25 cellular contexts compared by ENCODE assay signal in genomic region chr4:48008021-48008596, GRCh38. TPM values are rescaled to one million over a fixed set of nuclear protein-coding genes. Genes with fewer than 3 reads are reported as not detected.
DNase-seq lines count a peak whose midpoint lies in the region; ATAC-seq and TF ChIP-seq lines count a peak whose summit lies in the region.
"Had no signal": no experiment of that assay in that cellular context is flagged by ENCODE, and none has a peak within 500 bp of the region (broad histone marks: within the 10 kb centered on the region; RNA-seq: fewer than 3 reads in every experiment).

No MANE protein-coding gene starts in this region.

- intact Hi-C loops in A673 (cut with micrococcal nuclease; ENCODE audit: unreplicated experiment): no loop called here

- H3K4me3 ChIP-seq in A673 (ENCODE audit: low read depth, low read length, poor library complexity, severe bottlenecking) (no peak overlapping the region), fibroblast of mammary gland (ENCODE audit: control insufficient read depth, low read depth, low read length) (no peak overlapping the region)
- no peak overlapping the region for H3K4me3 ChIP-seq in Jurkat, Clone E6-1 (ENCODE audit: low read length)
- H3K4me3 ChIP-seq: esophagus squamous epithelium, gastrocnemius medialis, hepatocyte, stomach, tibial artery had no signal

- BruUV-seq in A673 (replicated peaks; lab: Mats Ljungman, UMichigan): no TSS peak

- POLR2A ChIA-PET in A673 (lab: Charles Lee; ENCODE audit: low non-redundant PET): no interaction called here

- TF ChIP-seq CTCF in A673 (conservative IDR thresholded peaks at IDR 0.05; ENCODE audit: low read depth, low read length): no peak
- TF ChIP-seq CTCF in fibroblast of mammary gland (conservative IDR thresholded peaks at IDR 0.05; ENCODE audit: control insufficient read depth, insufficient read depth, low read depth, low read length): no peak

- no peaks in the 10 kb centered on the region for H3K36me3 ChIP-seq in A673 (ENCODE audit: insufficient read depth, low read length, poor library complexity, severe bottlenecking)
- H3K36me3 ChIP-seq: gastrocnemius medialis, stomach, tibial artery had no signal

- CTCF ChIA-PET in A673 (lab: Charles Lee): no interaction called here

- ATAC-seq in GM19452 (IDR thresholded peaks at IDR 0.05; ENCODE audit: unreplicated experiment): no peak
- ATAC-seq in GM18505 (IDR thresholded peaks at IDR 0.05; ENCODE audit: unreplicated experiment): no peak
- ATAC-seq: activated CD8-positive, alpha-beta T cell treated with anti-CD3 and anti-CD28 coated beads, Interleukin-2, amount 10 ng/mL, durations not matched to agents 7 days and 5 days; gastrocnemius medialis had no signal

- DNase-seq in A673 (ENCODE audit: low spot score): peak; percentile 9
- peak; percentile 6 for DNase-seq in Jurkat, Clone E6-1 (ENCODE audit: low read depth, low spot score)
- DNase-seq in RPMI7951 (ENCODE audit: low read depth): peak; percentile 14
- peak; percentile 14 for DNase-seq in fibroblast of mammary gland (ENCODE audit: low read depth)
- DNase-seq in dedifferentiated amniotic fluid mesenchymal stem cell (ENCODE audit: extremely low spot score): no peak
- DNase-seq in GM19238 (ENCODE audit: insufficient read length, low spot score): no peak
- DNase-seq: activated CD4-positive, alpha-beta T cell treated with anti-CD3 and anti-CD28 coated beads for 1 hour; activated CD8-positive, alpha-beta T cell treated with anti-CD3 and anti-CD28 coated beads, Interleukin-2, amount 10 ng/mL, durations not matched to agents 7 days and 5 days; activated effector memory CD4-positive, alpha-beta T cell treated with anti-CD3 and anti-CD28 coated beads, Interleukin-2, amount 50 U/mL, for 16 hours; activated T-cell treated with anti-CD3 and anti-CD28 coated beads for 4 hours; esophagus squamous epithelium; gastrocnemius medialis; GF-D8; immature natural killer cell; NCI-H2029 treated with DMSO at 0.1 percent for 48 hours; NCI-H446 treated with DMSO at 0.1 percent for 48 hours; SHP77 treated with DMSO at 0.1 percent for 48 hours; stomach; tibial artery had no signal

- peaks cover 27% of the 10 kb centered on the region for H3K9me3 ChIP-seq in A673 (ENCODE audit: low read depth, low read length, poor library complexity, severe bottlenecking)
- H3K9me3 ChIP-seq: gastrocnemius medialis had no signal

- no peaks in the 10 kb centered on the region for H3K4me1 ChIP-seq in A673 (ENCODE audit: insufficient read depth, low read length, poor library complexity, severe bottlenecking)
- H3K4me1 ChIP-seq: gastrocnemius medialis, stomach, tibial artery had no signal

- H3K27me3 ChIP-seq in A673 (replicated peaks; ENCODE audit: insufficient read depth, low read depth, low read length, poor library complexity): no peaks in the 10 kb centered on the region
- H3K27me3 ChIP-seq: esophagus squamous epithelium, gastrocnemius medialis, hepatocyte, stomach, tibial artery had no signal

- H3K27ac ChIP-seq in A673 (ENCODE audit: low read depth, low read length, poor library complexity, severe bottlenecking): no peak overlapping the region
- H3K27ac ChIP-seq: C4-2B, esophagus squamous epithelium, gastrocnemius medialis, hepatocyte, stomach, tibial artery had no signal

- TF ChIP-seq POLR2A in GM18505 (IDR thresholded peaks at IDR 0.05; ENCODE audit: borderline replicate concordance, extremely low read depth, insufficient read depth, insufficient read length): no peak

RNA-seq across cellular contexts. Expression of gene CNGA1, which starts 8.4 kb away (rescaled TPM):
- 0.39 TPM in 1 of 2 replicates, not detected in the other for total RNA-seq in A673 (2021)
- polyA plus RNA-seq in Jurkat, Clone E6-1 (2012; ENCODE audit: insufficient read depth, insufficient read length): not detected
- total RNA-seq in RPMI7951 (2014; rRNA removed; shearing (Covaris generic)): not detected in 2 replicates
- total RNA-seq: activated CD8-positive, alpha-beta T cell treated with anti-CD3 and anti-CD28 coated beads, Interleukin-2, amount 10 ng/mL, durations not matched to agents 7 days and 5 days; chondrocyte; neural crest cell had no signal
- polyA plus RNA-seq: immature natural killer cell had no signal

RNA-seq across cellular contexts. Expression of gene NIPAL1, which starts 8.5 kb away (rescaled TPM):
- total RNA-seq in A673 (2021): 0.46 and 0.84 TPM in 2 replicates
- polyA plus RNA-seq in Jurkat, Clone E6-1 (2012; ENCODE audit: insufficient read depth, insufficient read length): 1.1 TPM
- total RNA-seq in RPMI7951 (2014; rRNA removed; shearing (Covaris generic)): 1.5 and 2.3 TPM in 2 replicates
- polyA plus RNA-seq: immature natural killer cell had no signal

Comparison
In these comparisons a context has a peak if more than half of its experiments do, and no peak if none do; other contexts are left out.
1. DNase-seq: peak in A673 (single experiment), Jurkat, Clone E6-1 (single experiment), RPMI7951 (single experiment) and fibroblast of mammary gland (single experiment); none in dedifferentiated amniotic fluid mesenchymal stem cell (single experiment) and GM19238 (single experiment).